27 cellular contexts compared by ENCODE assay signal in genomic region chr2:169446452-169446851, GRCh38. TPM values are rescaled to one million over a fixed set of nuclear protein-coding genes. Genes with fewer than 3 reads are reported as not detected.
DNase-seq lines count a peak whose midpoint lies in the region; ATAC-seq, FAIRE-seq and TF ChIP-seq lines count a peak whose summit lies in the region.
"Had no signal": no experiment of that assay in that cellular context is flagged by ENCODE, and none has a peak within 500 bp of the region (broad histone marks: within the 10 kb centered on the region; RNA-seq: fewer than 3 reads in every experiment).

No MANE protein-coding gene starts in this region.

- H3K9ac ChIP-seq in K562 (ENCODE audit: insufficient read depth in 1 of 2, low read depth in 2 of 2, low read length in 2 of 2), result no peak overlapping the region
- H3K9ac ChIP-seq: BLaER1 had no signal

- H3K4me2 ChIP-seq in GM23338, result no peak overlapping the region
- no peak overlapping the region for H3K4me2 ChIP-seq in K562 (ENCODE audit: insufficient read depth, low read length)
- H3K4me2 ChIP-seq: BLaER1 had no signal

- H3K36me3 ChIP-seq in GM23338 (ENCODE audit: insufficient read depth) (no peaks in the 10 kb centered on the region), K562 (ENCODE audit: control insufficient read depth, insufficient read depth, low read length) (no peaks in the 10 kb centered on the region)
- H3K36me3 ChIP-seq: BE2C, BLaER1 had no signal

- BruUV-seq in K562 (replicated peaks; lab: Mats Ljungman, UMichigan), result no TSS peak

- H3K27ac ChIP-seq in GM23338 (ENCODE audit: low read depth) (no peak overlapping the region), K562 (ENCODE audit: extremely low read depth, low read depth, low read length) (no peak overlapping the region)
- H3K27ac ChIP-seq: BLaER1 had no signal

- no peaks in the 10 kb centered on the region for H3K9me2 ChIP-seq in GM23338 (ENCODE audit: insufficient read depth)

- H3K27me3 ChIP-seq in GM23338 (ENCODE audit: insufficient read depth), result no peaks in the 10 kb centered on the region
- H3K27me3 ChIP-seq in K562 (ENCODE audit: control insufficient read depth in 2 of 2, insufficient read depth in 2 of 2, low read length in 2 of 2), result no peaks in the 10 kb centered on the region
- H3K27me3 ChIP-seq: BE2C, BLaER1 had no signal

- no peak for TF ChIP-seq EP300 in K562 (IDR thresholded peaks at IDR 0.05; ENCODE audit: low read length)

- POLR2A ChIA-PET in K562 (lab: Yijun Ruan, JAX), result interaction anchor here (0.7 to 1.2 kb wide), 2 partner anchors 17 to 21 kb away, joined by 3 to 5 read pairs; no protein-coding TSS in a partner anchor

- no peak overlapping the region for H3K4me3 ChIP-seq in GM23338
- H3K4me3 ChIP-seq in K562, result no peak overlapping the region
- H3K4me3 ChIP-seq: BLaER1, GM12878 had no signal

- in situ Hi-C loops in K562 (cut with MboI), result no loop called here

- H4K20me1 ChIP-seq in GM23338 (replicated peaks; ENCODE audit: insufficient read depth), result no peaks in the 10 kb centered on the region
- H4K20me1 ChIP-seq in K562 (replicated peaks; ENCODE audit: control insufficient read depth, insufficient read depth, low read length), result no peaks in the 10 kb centered on the region
- H4K20me1 ChIP-seq: BLaER1 had no signal

- H3F3A ChIP-seq in GM23338 (replicated peaks; ENCODE audit: low read depth), result no peaks in the 10 kb centered on the region

- no peak for TF ChIP-seq RAD21 in K562 (CRISPR knock-in tag; conservative IDR thresholded peaks at IDR 0.05 in 1 of 2, IDR thresholded peaks at IDR 0.05 in 1 of 2)

- CTCF ChIA-PET in K562 (lab: Yijun Ruan, JAX; ENCODE audit: low intra/inter-chr PET ratio), result no interaction called here

- H3K27ac Mint-ChIP-seq in GM23338, result no peak overlapping the region
- H3K27ac Mint-ChIP-seq: CD4-positive, alpha-beta memory T cell; CD4-positive, CD25-positive, alpha-beta regulatory T cell; CD8-positive, alpha-beta memory T cell had no signal

- TF ChIP-seq CTCF in GM23338 (conservative IDR thresholded peaks at IDR 0.05; ENCODE audit: low read depth in 2 of 2), result no peak
- TF ChIP-seq CTCF in K562 (IDR thresholded peaks at IDR 0.05 in 2 of 3, conservative IDR thresholded peaks at IDR 0.05 in 1 of 3; ENCODE audit: insufficient read depth in 2 of 3, low read depth in 1 of 3, low read length in 3 of 3), result no peak

- H2AFZ ChIP-seq in GM23338 (no peak overlapping the region), K562 (ENCODE audit: low read depth, low read length) (no peak overlapping the region)

- no peaks in the 10 kb centered on the region; the same call in 2 of the 3 replicates for H3K9me3 Mint-ChIP-seq in GM23338
- H3K9me3 Mint-ChIP-seq: CD4-positive, CD25-positive, alpha-beta regulatory T cell had no signal

- H3K4me1 ChIP-seq in GM23338 (ENCODE audit: insufficient read depth) (no peaks in the 10 kb centered on the region), K562 (replicated peaks in 1 of 2; ENCODE audit: control insufficient read depth in 2 of 2, insufficient read depth in 2 of 2, low read length in 2 of 2) (no peaks in the 10 kb centered on the region)
- H3K4me1 ChIP-seq: BE2C, BLaER1 had no signal

- no peaks in the 10 kb centered on the region for H3K27me3 Mint-ChIP-seq in GM23338 (ENCODE audit: insufficient read depth, low read depth, poor library complexity)

- intact Hi-C loops in K562 (cut with micrococcal nuclease), result no loop called here

- no peaks in the 10 kb centered on the region for H3K4me1 Mint-ChIP-seq in GM23338
- H3K4me1 Mint-ChIP-seq: CD14-positive monocyte; CD4-positive, alpha-beta memory T cell; CD4-positive, CD25-positive, alpha-beta regulatory T cell; CD8-positive, alpha-beta memory T cell had no signal

- H3K9me3 ChIP-seq in K562 (replicated peaks; ENCODE audit: control insufficient read depth, insufficient read depth, low read depth, low read length), result no peaks in the 10 kb centered on the region
- H3K9me3 ChIP-seq: BE2C, BLaER1 had no signal

- ATAC-seq in GM23338 (no peak), K562 (no peak), HG03108 (IDR thresholded peaks at IDR 0.05; ENCODE audit: unreplicated experiment) (no peak)
- ATAC-seq: GM12878 had no signal

- peak; percentile 16 for FAIRE-seq in GM12891 (lab: Jason Lieb, UNC)
- no peak for FAIRE-seq in K562 (lab: Jason Lieb, UNC)
- FAIRE-seq: A204.1, GM12878 had no signal

- no peaks in the 10 kb centered on the region for H3K9me1 ChIP-seq in K562 (ENCODE audit: control insufficient read depth, insufficient read depth, low read length)

- no peak for DNase-seq in GM12891 (ENCODE audit: insufficient read length, low spot score)
- peak; percentile 14 for DNase-seq in GM23338 (ENCODE audit: low spot score)
- peak; percentile 7 for DNase-seq in RKO (ENCODE audit: low spot score)
- no peak for DNase-seq in K562 (ENCODE audit: extremely low read depth in 1 of 4, low spot score in 3 of 4)
- DNase-seq in T-helper 1 cell, result no peak
- no peak for DNase-seq in stimulated activated naive CD4-positive, alpha-beta T cell (lab: John Stamatoyannopoulos, UW)
- DNase-seq in activated effector memory CD4-positive, alpha-beta T cell treated with anti-CD3 and anti-CD28 coated beads, Interleukin-2, amount 50 U/mL, for 16 hours, result no peak
- DNase-seq: 8988T; ACHN; BE2C; C1 segment of cervical spinal cord; CD4-positive, alpha-beta memory T cell; CD4-positive, CD25-positive, alpha-beta regulatory T cell; CD8-positive, alpha-beta memory T cell; COR-L47; DMS 273 treated with DMSO at 0.1 percent for 48 hours; DMS153; DMS53; DMS79; DND-41; EL; GDM1 had no signal

- no peaks in the 10 kb centered on the region for H3K36me3 Mint-ChIP-seq in GM23338 (ENCODE audit: low read depth)
- H3K36me3 Mint-ChIP-seq: CD14-positive monocyte; CD4-positive, alpha-beta memory T cell; CD4-positive, CD25-positive, alpha-beta regulatory T cell; CD8-positive, alpha-beta memory T cell had no signal

- no peak overlapping the region for H3K4me3 Mint-ChIP-seq in GM23338
- H3K4me3 Mint-ChIP-seq: CD14-positive monocyte; CD4-positive, alpha-beta memory T cell; CD4-positive, CD25-positive, alpha-beta regulatory T cell; CD8-positive, alpha-beta memory T cell had no signal

- TF ChIP-seq POLR2A in GM12891 (IDR thresholded peaks at IDR 0.05; ENCODE audit: low read depth, low read length), result no peak
- no peak for TF ChIP-seq POLR2A in K562 (conservative IDR thresholded peaks at IDR 0.05)

- H3K79me2 ChIP-seq in GM23338 (replicated peaks; ENCODE audit: insufficient read depth) (no peaks in the 10 kb centered on the region), K562 (ENCODE audit: control insufficient read depth, insufficient read depth, low read length) (no peaks in the 10 kb centered on the region)

TF ChIP-seq in GM12891, 5 proteins besides CTCF, POLR2A, EP300 and RAD21:
- TF ChIP-seq TAF1 (IDR thresholded peaks at IDR 0.05; ENCODE audit: low read depth, low read length) (no peak), POLR2AphosphoS5 (IDR thresholded peaks at IDR 0.05; ENCODE audit: low read depth, low read length) (no peak), PAX5 (IDR thresholded peaks at IDR 0.05; ENCODE audit: insufficient read depth, low read length, severe bottlenecking) (no peak), POU2F2 (IDR thresholded peaks at IDR 0.05; ENCODE audit: low read depth, low read length) (no peak), SPI1 (IDR thresholded peaks at IDR 0.05; ENCODE audit: low read depth, low read length) (no peak)
TF ChIP-seq in GM12891: peak in this region for 0.

TF ChIP-seq in GM23338, 12 proteins besides CTCF, POLR2A, EP300 and RAD21 (continues in another document):
- TF ChIP-seq CREB1 (CRISPR knock-in tag; IDR thresholded peaks at IDR 0.05; ENCODE audit: low read depth) (no peak), EZH2 (IDR thresholded peaks at IDR 0.05; ENCODE audit: low read depth, unreplicated experiment) (no peak), JUNB (IDR thresholded peaks at IDR 0.05; ENCODE audit: unreplicated experiment) (no peak), NANOG (IDR thresholded peaks at IDR 0.05; ENCODE audit: borderline replicate concordance) (no peak), POLR2AphosphoS5 (IDR thresholded peaks at IDR 0.05; ENCODE audit: low read depth) (no peak), STAT1 (IDR thresholded peaks at IDR 0.05; ENCODE audit: unreplicated experiment) (no peak)

TF ChIP-seq in K562, 482 proteins besides CTCF, POLR2A, EP300 and RAD21:
- TF ChIP-seq MTA1 (IDR thresholded peaks at IDR 0.05; ENCODE audit: borderline replicate concordance), result no peak
- TF ChIP-seq KAT8 (IDR thresholded peaks at IDR 0.05; ENCODE audit: low read depth), result no peak
- TF ChIP-seq NFYB (IDR thresholded peaks at IDR 0.05; ENCODE audit: extremely low read depth, insufficient read length), result no peak
- peak; percentile 43 for TF ChIP-seq RBM25 (IDR thresholded peaks at IDR 0.05; ENCODE audit: low read depth, low read length, severe bottlenecking)
- TF ChIP-seq ZNF146 (CRISPR knock-in tag; IDR thresholded peaks at IDR 0.05; ENCODE audit: unreplicated experiment), result peak; percentile 15

RNA-seq across cellular contexts. Expression of gene BBS5, which starts 32.8 kb away (rescaled TPM):
- polyA plus RNA-seq in GM12891 (2012; ENCODE audit: low read depth, missing spikeins), result 1.0 TPM
- total RNA-seq in GM23338 (2014; rRNA removed; shearing (Covaris generic)), result 0.10 and 0.35 TPM in 2 replicates
- polyA plus RNA-seq in GM23338 (2016; fragmentation: Nextera tagmentation; extraction: Ambion mirVana), result 0.36 and 0.40 TPM in 2 replicates
- total RNA-seq in K562 (2011; cell fraction: chromatin; rRNA removed; ENCODE audit: low replicate concordance), result 7.5 and 18.1 TPM in 2 replicates
- 2.2 and 4.5 TPM in 2 replicates for total RNA-seq in K562 (2011; cell fraction: nucleolus; rRNA removed)
- 6.4 and 10.1 TPM in 2 replicates for total RNA-seq in K562 (2011; cell fraction: nucleoplasm; rRNA removed)
- total RNA-seq in K562 (2014; rRNA removed), result 4.3 and 5.2 TPM in 2 replicates
- total RNA-seq in K562 (2014; rRNA removed; fragmentation: Illumina TruSeq; extraction: Trizol), result 4.7 and 4.8 TPM in 2 replicates
- total RNA-seq in K562 (2015; rRNA removed; fragmentation: Illumina TruSeq; extraction: Trizol), result 4.5 and 5.3 TPM in 2 replicates
- 5.0 and 6.5 TPM in 2 replicates for total RNA-seq in K562 (2021)
- 2.3 and 3.7 TPM in 2 replicates for polyA plus RNA-seq in K562 (2011; rRNA removed)
- 2.1 and 5.2 TPM in 2 replicates for polyA plus RNA-seq in K562 (2011; cell fraction: cytosol; rRNA removed)
- polyA plus RNA-seq in K562 (2011; cell fraction: nucleus; rRNA removed), result 2.7 and 4.4 TPM in 2 replicates
- 2.7 and 4.2 TPM in 2 replicates for polyA plus RNA-seq in K562 (2012)
- polyA plus RNA-seq in K562 (2014; fragmentation: Illumina TruSeq; extraction: Trizol), result 3.4 and 5.5 TPM in 2 replicates
- 1 to 10 TPM in 1 of 2 experiments, under 1 TPM in 1; 0.48 to 1.4 TPM for polyA plus RNA-seq in K562 (2014; fragmentation: Nextera tagmentation; extraction: Ambion mirVana)
- polyA plus RNA-seq in K562 (2014; rRNA removed), result 6.9 and 7.1 TPM in 2 replicates
- 3.5 and 3.7 TPM in 2 replicates for polyA minus RNA-seq in K562 (2011; rRNA and poly(A)+ RNA removed)
- 1.1 and 2.5 TPM in 2 replicates for polyA minus RNA-seq in K562 (2011; cell fraction: cytosol; rRNA and poly(A)+ RNA removed)
- polyA minus RNA-seq in K562 (2011; cell fraction: nucleus; rRNA and poly(A)+ RNA removed), result 3.8 and 6.9 TPM in 2 replicates

Comparison
In these comparisons a context has a peak if more than half of its experiments do, and no peak if none do; other contexts are left out.
1. DNase-seq: peak in GM23338 (single experiment) and RKO (single experiment); none in GM12891 (single experiment), K562 (0 of 4), T-helper 1 cell (0 of 5), stimulated activated naive CD4-positive, alpha-beta T cell (0 of 6) and activated effector memory CD4-positive, alpha-beta T cell treated with anti-CD3 and anti-CD28 coated beads, Interleukin-2, amount 50 U/mL, for 16 hours (single experiment).